In the genomic region with DNA sequence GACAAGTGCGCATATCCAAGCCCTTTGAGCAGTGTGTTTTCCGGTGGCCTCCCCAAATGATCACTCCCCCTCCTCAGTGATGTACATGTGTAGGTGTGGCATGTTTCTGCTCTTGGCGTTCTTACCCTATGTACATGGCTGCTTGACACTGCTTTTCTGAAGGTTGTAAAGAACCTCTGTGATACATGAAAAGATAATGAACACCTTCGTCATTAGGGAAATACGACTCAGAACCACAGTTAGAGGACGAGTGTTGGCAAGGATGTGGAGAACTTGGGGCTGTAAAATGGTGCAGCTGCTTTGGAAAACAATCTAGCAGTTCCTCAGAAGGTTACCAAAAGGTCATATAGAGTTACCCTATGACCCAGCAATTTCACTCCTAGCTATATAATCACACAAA, we compare ENCODE assay signal across 22 cellular contexts. TPM values are rescaled to one million over a fixed set of nuclear protein-coding genes. Genes with fewer than 3 reads are reported as not detected.
DNase-seq lines count a peak whose midpoint lies in the region; ATAC-seq, FAIRE-seq and TF ChIP-seq lines count a peak whose summit lies in the region.
"Had no signal": no experiment of that assay in that cellular context is flagged by ENCODE, and none has a peak within 500 bp of the region (broad histone marks: within the 10 kb centered on the region; RNA-seq: fewer than 3 reads in every experiment).

No MANE protein-coding gene starts in this region.

- H3K23me2 ChIP-seq in H1 (ENCODE audit: low read depth, low read length), result no peaks in the 10 kb centered on the region

- H2BK120ac ChIP-seq in H1 (replicated peaks; ENCODE audit: low read depth, low read length), result no peak overlapping the region

- H3K79me2 ChIP-seq in GM23248 (ENCODE audit: insufficient read depth) (peaks cover 36% of the 10 kb centered on the region), H1 (ENCODE audit: control insufficient read depth in 1 of 2, insufficient read depth in 2 of 2, low read length in 2 of 2) (no peaks in the 10 kb centered on the region)

- CTCF ChIA-PET in CD4-positive, alpha-beta T cell (lab: Charles Lee), result no interaction called here
- CTCF ChIA-PET in H1 (lab: Charles Lee; ENCODE audit: partially characterized antibody), result interaction anchor here (0.5 to 1.4 kb wide), 3 partner anchors 15 to 122 kb away, joined by 3 to 5 read pairs (median 3); no protein-coding TSS in a partner anchor

- H3K4me1 Mint-ChIP-seq in CD4-positive, alpha-beta T cell (ENCODE audit: low read depth), result no peaks in the 10 kb centered on the region
- H3K4me1 Mint-ChIP-seq in nephron progenitor cell, result no peaks in the 10 kb centered on the region

- H3K4me3 ChIP-seq in GM23248 (no peak overlapping the region), H1 (ENCODE audit: extremely low read depth in 1 of 4, insufficient read depth in 2 of 4, low read depth in 3 of 4, low read length in 4 of 4) (no peak overlapping the region), coronary artery (no peak overlapping the region)
- no peak overlapping the region for H3K4me3 ChIP-seq in effector memory CD4-positive, alpha-beta T cell (ENCODE audit: insufficient read depth, low read depth, low read length, poor library complexity, severe bottlenecking)

- H4K20me1 ChIP-seq in GM23248 (ENCODE audit: insufficient read depth) (no peaks in the 10 kb centered on the region), H1 (replicated peaks in 1 of 2; ENCODE audit: control insufficient read depth in 1 of 2, insufficient read depth in 2 of 2, low read length in 2 of 2) (no peaks in the 10 kb centered on the region)

- H3K9ac ChIP-seq in GM23248 (no peak overlapping the region), H1 (replicated peaks in 1 of 4; ENCODE audit: extremely low read depth in 1 of 4, low read depth in 3 of 4, low read length in 3 of 4) (no peak overlapping the region)

- no peak overlapping the region for H3K27ac Mint-ChIP-seq in CD4-positive, alpha-beta T cell
- peak overlapping the region; percentile 93 for H3K27ac Mint-ChIP-seq in nephron progenitor cell

- POLR2A ChIA-PET in CD4-positive, alpha-beta T cell (lab: Charles Lee), result interaction anchor here (2.3 kb wide), 1 partner anchor 29 kb away, joined by 11 read pairs; the partner anchor contains the start of genes CEP95 and DDX5
- POLR2A ChIA-PET in H1 (lab: Charles Lee; ENCODE audit: partially characterized antibody), result interaction anchor here (1.0 to 5.0 kb wide), 4 partner anchors 9 to 29 kb away, joined by 3 to 28 read pairs (median 4); partner anchors contain the start of genes CEP95 and DDX5

- no peak overlapping the region for H2AK5ac ChIP-seq in H1 (ENCODE audit: low read depth, low read length)

- H3K14ac ChIP-seq in H1 (ENCODE audit: insufficient read length), result no peak overlapping the region

- H4K8ac ChIP-seq in H1 (ENCODE audit: extremely low read depth, insufficient read depth, low read length), result no peak overlapping the region

- peaks cover 100% of the 10 kb centered on the region for H3F3A ChIP-seq in GM23248 (ENCODE audit: insufficient read depth)

- H3K4me2 ChIP-seq in GM23248 (ENCODE audit: unreplicated experiment) (no peak overlapping the region), H1 (ENCODE audit: insufficient read depth in 1 of 2, low read depth in 2 of 2, low read length in 2 of 2) (no peak overlapping the region)

- no peak overlapping the region for H3K4ac ChIP-seq in H1 (replicated peaks; ENCODE audit: insufficient read length, low read depth, low read length)

- peaks cover 91% of the 10 kb centered on the region for H3K36me3 Mint-ChIP-seq in CD4-positive, alpha-beta T cell (ENCODE audit: low read depth)
- H3K36me3 Mint-ChIP-seq in nephron progenitor cell (ENCODE audit: low read depth), result peaks cover 80% of the 10 kb centered on the region
- H3K36me3 Mint-ChIP-seq: IgD-negative memory B cell had no signal

- no peak overlapping the region for H2BK5ac ChIP-seq in H1 (ENCODE audit: low read depth, low read length)

- WGBS in GM23248 (ENCODE audit: low coverage in 1 of 2, low lambda C conversion rate in 2 of 2, missing lambda C conversion rate in 2 of 2), 2 experiments, result 79 to 85% methylated on average over 6 of the region's 6 CpGs
- WGBS in H1 (ENCODE audit: extremely low coverage in 1 of 2, insufficient coverage in 1 of 2, insufficient read length in 1 of 2, insufficient replicate concordance in 2 of 2, low coverage in 1 of 2, low lambda C conversion rate in 2 of 2, missing lambda C conversion rate in 1 of 2), 2 experiments, result 91% methylated on average over 6 of the region's 6 CpGs; no CpG with 5 or more reads in 1 of the 2 experiments

- H4K91ac ChIP-seq in H1 (replicated peaks; ENCODE audit: insufficient read length, low read length), result no peak overlapping the region

- TF ChIP-seq RAD21 in H1 (IDR thresholded peaks at IDR 0.05 in 1 of 2, conservative IDR thresholded peaks at IDR 0.05 in 1 of 2; ENCODE audit: low read depth in 2 of 2, low read length in 2 of 2), result no peak

- no peaks in the 10 kb centered on the region for H3K27me3 Mint-ChIP-seq in CD4-positive, alpha-beta T cell
- no peaks in the 10 kb centered on the region for H3K27me3 Mint-ChIP-seq in nephron progenitor cell (ENCODE audit: low read depth, poor library complexity)
- H3K27me3 Mint-ChIP-seq: IgD-negative memory B cell had no signal

- no peaks in the 10 kb centered on the region for H3K9me3 Mint-ChIP-seq in CD4-positive, alpha-beta T cell
- H3K9me3 Mint-ChIP-seq in nephron progenitor cell, result no peaks in the 10 kb centered on the region
- H3K9me3 Mint-ChIP-seq: IgD-negative memory B cell had no signal

- intact Hi-C loops in CD4-positive, alpha-beta T cell (cut with DNase I, micrococcal nuclease), result loop anchor here in 1 of 2 experiments (10.0 kb wide), 2 partner anchors 109 to 199 kb away; no protein-coding TSS in a partner anchor

- no peak overlapping the region for H2BK20ac ChIP-seq in H1 (ENCODE audit: low read length)

- H3K23ac ChIP-seq in H1 (ENCODE audit: insufficient read length), result no peak overlapping the region

- no peak overlapping the region for H2BK12ac ChIP-seq in H1 (ENCODE audit: low read depth, low read length)

- TF ChIP-seq CTCF in CD4-positive, alpha-beta T cell (IDR thresholded peaks at IDR 0.05), result no peak
- no peak for TF ChIP-seq CTCF in H1 (IDR thresholded peaks at IDR 0.05; ENCODE audit: control extremely low read depth in 1 of 3, insufficient read depth in 1 of 3, low read depth in 1 of 3, low read length in 3 of 3)
- TF ChIP-seq CTCF in nephron progenitor cell (IDR thresholded peaks at IDR 0.05), result no peak
- TF ChIP-seq CTCF in coronary artery (IDR thresholded peaks at IDR 0.05), result no peak

- no peaks in the 10 kb centered on the region for H3K27me3 ChIP-seq in CD4-positive, alpha-beta T cell (ENCODE audit: control insufficient read depth, insufficient read depth, low read length)
- H3K27me3 ChIP-seq in GM23248 (replicated peaks; ENCODE audit: insufficient read depth), result no peaks in the 10 kb centered on the region
- H3K27me3 ChIP-seq in H1 (replicated peaks in 1 of 4; ENCODE audit: control insufficient read depth in 3 of 4, extremely low read depth in 1 of 4, insufficient read depth in 3 of 4, low read length in 3 of 4), result no peaks in the 10 kb centered on the region
- H3K27me3 ChIP-seq in effector memory CD4-positive, alpha-beta T cell (replicated peaks; ENCODE audit: control insufficient read depth, insufficient read depth, low read length, poor library complexity, severe bottlenecking), result no peaks in the 10 kb centered on the region

- no peak for TF ChIP-seq EP300 in H1 (IDR thresholded peaks at IDR 0.05; ENCODE audit: borderline replicate concordance in 1 of 2, low read depth in 2 of 2, low read length in 2 of 2)

- no peak overlapping the region for H3K4me3 Mint-ChIP-seq in CD4-positive, alpha-beta T cell
- H3K4me3 Mint-ChIP-seq in nephron progenitor cell, result no peak overlapping the region
- H3K4me3 Mint-ChIP-seq: IgD-negative memory B cell had no signal

- FAIRE-seq in H1 (lab: Jason Lieb, UNC) (no peak), H54 (lab: Jason Lieb, UNC) (no peak)
- FAIRE-seq: D721Med, HTR-8/SVneo, RCC 7860 had no signal

- in situ Hi-C loops in GM23248 (cut with MboI), result no loop called here

- H3K56ac ChIP-seq in H1 (replicated peaks; ENCODE audit: insufficient read length, low read depth, low read length), result no peak overlapping the region

- no peak overlapping the region for H3K18ac ChIP-seq in H1 (ENCODE audit: extremely low read depth, low read length)

- no peak overlapping the region for H4K5ac ChIP-seq in H1 (ENCODE audit: insufficient read length, low read depth, low read length)

- no peak for TF ChIP-seq POLR2A in H1 (IDR thresholded peaks at IDR 0.05; ENCODE audit: control extremely low read depth in 1 of 2, low read depth in 2 of 2, low read length in 2 of 2)
- TF ChIP-seq POLR2A in H54 (IDR thresholded peaks at IDR 0.05; ENCODE audit: low read depth, low read length), result no peak

- peak; percentile 42 for ATAC-seq in CD4-positive, alpha-beta T cell (ENCODE audit: poor library complexity)
- ATAC-seq: Right ventricle myocardium inferior had no signal

- H2AFZ ChIP-seq in GM23248 (no peak overlapping the region), H1 (ENCODE audit: low read length) (no peak overlapping the region)

- H3K36me3 ChIP-seq in GM23248 (ENCODE audit: low read depth) (peaks cover 94% of the 10 kb centered on the region), H1 (ENCODE audit: control insufficient read depth in 2 of 4, insufficient read depth in 4 of 4, low read length in 3 of 4) (peaks cover 36 to 87% (median 61%) of the 10 kb centered on the region in 4 experiments)
- peaks cover 70% of the 10 kb centered on the region for H3K36me3 ChIP-seq in effector memory CD4-positive, alpha-beta T cell (ENCODE audit: control insufficient read depth, insufficient read depth, low read length)

- no peaks in the 10 kb centered on the region for H3K9me2 ChIP-seq in GM23248 (ENCODE audit: insufficient read depth)

- H3K27ac ChIP-seq in CD4-positive, alpha-beta T cell (ENCODE audit: low read depth, low read length), result no peak overlapping the region
- H3K27ac ChIP-seq in GM23248, result peak overlapping the region; percentile 31
- no peak overlapping the region for H3K27ac ChIP-seq in H1 (ENCODE audit: low read depth, low read length)
- H3K27ac ChIP-seq in coronary artery, result no peak overlapping the region
- no peak overlapping the region for H3K27ac ChIP-seq in effector memory CD4-positive, alpha-beta T cell (ENCODE audit: insufficient read depth, low read length, poor library complexity, severe bottlenecking)

- H3K4me1 ChIP-seq in GM23248 (ENCODE audit: insufficient read depth), result no peaks in the 10 kb centered on the region
- H3K4me1 ChIP-seq in H1 (replicated peaks in 1 of 4; ENCODE audit: control insufficient read depth in 3 of 4, insufficient read depth in 4 of 4, low read length in 3 of 4), result no peaks in the 10 kb centered on the region
- no peaks in the 10 kb centered on the region for H3K4me1 ChIP-seq in effector memory CD4-positive, alpha-beta T cell (ENCODE audit: control insufficient read depth, insufficient read depth, low read length, poor library complexity, severe bottlenecking)

- no peaks in the 10 kb centered on the region for H3K9me3 ChIP-seq in CD4-positive, alpha-beta T cell (ENCODE audit: control insufficient read depth, low read length)
- H3K9me3 ChIP-seq in GM23248 (ENCODE audit: low read depth) (no peaks in the 10 kb centered on the region), H1 (ENCODE audit: insufficient read depth in 2 of 2, low read depth in 1 of 2, low read length in 1 of 2) (no peaks in the 10 kb centered on the region)
- no peaks in the 10 kb centered on the region for H3K9me3 ChIP-seq in effector memory CD4-positive, alpha-beta T cell (ENCODE audit: control insufficient read depth, low read length)

- no peaks in the 10 kb centered on the region for H3K79me1 ChIP-seq in H1 (ENCODE audit: low read depth, low read length)

- H2BK15ac ChIP-seq in H1 (ENCODE audit: low read length), result no peak overlapping the region

- DNase-seq in CD4-positive, alpha-beta T cell, result no peak
- no peak for DNase-seq in GM23248
- no peak for DNase-seq in H1 (ENCODE audit: low read depth in 1 of 2, low spot score in 2 of 2)
- DNase-seq in nephron progenitor cell, result no peak
- no peak for DNase-seq in coronary artery (ENCODE audit: low spot score)
- no peak for DNase-seq in effector memory CD4-positive, alpha-beta T cell
- no peak for DNase-seq in H54 (ENCODE audit: insufficient read length, low spot score)
- DNase-seq: ACHN, C1 segment of cervical spinal cord, H7, Kasumi-1, MM.1S, NCI-H1092, NCI-H146, NCI-H2081, NCI-H2171 treated with DMSO at 0.1 percent for 48 hours, NCI-H446 treated with DMSO at 0.1 percent for 48 hours had no signal

RNA-seq across cellular contexts. Expression of gene CEP95, which starts 28.6 kb away (rescaled TPM):
- 100 to 1,000 TPM; 256 to 269 TPM for total RNA-seq in CD4-positive, alpha-beta T cell
- total RNA-seq in GM23248 (2014; rRNA removed; shearing (Covaris generic)), result 13.2 and 16.8 TPM in 2 replicates
- 14.2 and 17.5 TPM in 2 replicates for polyA plus RNA-seq in GM23248 (2016; fragmentation: Nextera tagmentation; extraction: Ambion mirVana)
- total RNA-seq in H1 (2021; fragmentation: NEBNext Ultra II Directional; extraction: Animal tissue kit (Norgen Biotek cat#: 25700)), result 50.8 and 51.5 TPM in 2 replicates
- 13.5 and 22.3 TPM in 2 replicates for polyA plus RNA-seq in H1 (2011; rRNA removed)
- 30.0 TPM for polyA plus RNA-seq in H1 (2011; cell fraction: cytosol; rRNA removed)
- 44.9 TPM for polyA plus RNA-seq in H1 (2011; cell fraction: nucleus; rRNA removed)
- 47.3 to 62.9 TPM (median 52.4 TPM) in 4 replicates for polyA plus RNA-seq in H1 (2012, experiment 1 of 2)
- 2.2 TPM for polyA plus RNA-seq in H1 (2012, experiment 2 of 2)
- 66.7 TPM for polyA plus RNA-seq in H1 (2013, experiment 1 of 2)
- polyA plus RNA-seq in H1 (2013, experiment 2 of 2), result 55.2 TPM
- polyA minus RNA-seq in H1 (2011; rRNA and poly(A)+ RNA removed), result 26.4 and 27.4 TPM in 2 replicates
- polyA minus RNA-seq in H1 (2011; cell fraction: cytosol; rRNA and poly(A)+ RNA removed), result 31.3 TPM
- 82.2 TPM for polyA minus RNA-seq in H1 (2011; cell fraction: nucleus; rRNA and poly(A)+ RNA removed)

RNA-seq across cellular contexts. Expression of gene DDX5, which starts 29.3 kb away (rescaled TPM):
- 1,000 to 10,000 TPM; 2,388 to 2,534 TPM for total RNA-seq in CD4-positive, alpha-beta T cell
- total RNA-seq in GM23248 (2014; rRNA removed; shearing (Covaris generic)), result 241 and 303 TPM in 2 replicates
- polyA plus RNA-seq in GM23248 (2016; fragmentation: Nextera tagmentation; extraction: Ambion mirVana) (595 and 643 TPM in 2 replicates), H1 (2011; rRNA removed) (591 and 931 TPM in 2 replicates)
- 572 and 622 TPM in 2 replicates for total RNA-seq in H1 (2021; fragmentation: NEBNext Ultra II Directional; extraction: Animal tissue kit (Norgen Biotek cat#: 25700))
- polyA plus RNA-seq in H1 (2011; cell fraction: cytosol; rRNA removed), result 642 TPM
- polyA plus RNA-seq in H1 (2011; cell fraction: nucleus; rRNA removed), result 1,555 TPM
- 409 to 706 TPM (median 432 TPM) in 4 replicates for polyA plus RNA-seq in H1 (2012, experiment 1 of 2)
- polyA plus RNA-seq in H1 (2012, experiment 2 of 2), result 48.0 TPM
- 481 TPM for polyA plus RNA-seq in H1 (2013, experiment 1 of 2)
- 448 TPM for polyA plus RNA-seq in H1 (2013, experiment 2 of 2)
- polyA minus RNA-seq in H1 (2011; rRNA and poly(A)+ RNA removed), result 326 and 526 TPM in 2 replicates
- 382 TPM for polyA minus RNA-seq in H1 (2011; cell fraction: cytosol; rRNA and poly(A)+ RNA removed)
- 1,592 TPM for polyA minus RNA-seq in H1 (2011; cell fraction: nucleus; rRNA and poly(A)+ RNA removed)

RNA-seq across cellular contexts. Expression of gene POLG2, which starts 38.5 kb away (rescaled TPM):
- total RNA-seq in CD4-positive, alpha-beta T cell, result 10 to 100 TPM; 32.8 to 34.1 TPM
- total RNA-seq in GM23248 (2014; rRNA removed; shearing (Covaris generic)), result 3.4 and 3.7 TPM in 2 replicates
- 6.6 and 8.6 TPM in 2 replicates for polyA plus RNA-seq in GM23248 (2016; fragmentation: Nextera tagmentation; extraction: Ambion mirVana)
- 30.9 and 34.3 TPM in 2 replicates for total RNA-seq in H1 (2021; fragmentation: NEBNext Ultra II Directional; extraction: Animal tissue kit (Norgen Biotek cat#: 25700))
- 8.2 and 9.7 TPM in 2 replicates for polyA plus RNA-seq in H1 (2011; rRNA removed)
- polyA plus RNA-seq in H1 (2011; cell fraction: cytosol; rRNA removed), result 14.6 TPM
- polyA plus RNA-seq in H1 (2011; cell fraction: nucleus; rRNA removed), result 13.3 TPM
- polyA plus RNA-seq in H1 (2012, experiment 1 of 2), result 21.2 to 31.3 TPM (median 22.1 TPM) in 4 replicates
- polyA plus RNA-seq in H1 (2012, experiment 2 of 2), result 3.2 TPM
- polyA plus RNA-seq in H1 (2013, experiment 1 of 2), result 20.8 TPM
- polyA plus RNA-seq in H1 (2013, experiment 2 of 2), result 18.3 TPM
- 8.1 and 11.1 TPM in 2 replicates for polyA minus RNA-seq in H1 (2011; rRNA and poly(A)+ RNA removed)
- polyA minus RNA-seq in H1 (2011; cell fraction: cytosol; rRNA and poly(A)+ RNA removed), result 11.4 TPM
- 25.4 TPM for polyA minus RNA-seq in H1 (2011; cell fraction: nucleus; rRNA and poly(A)+ RNA removed)
